Comparison of ENCODE assay signal across 19 cellular contexts in the genomic region with DNA sequence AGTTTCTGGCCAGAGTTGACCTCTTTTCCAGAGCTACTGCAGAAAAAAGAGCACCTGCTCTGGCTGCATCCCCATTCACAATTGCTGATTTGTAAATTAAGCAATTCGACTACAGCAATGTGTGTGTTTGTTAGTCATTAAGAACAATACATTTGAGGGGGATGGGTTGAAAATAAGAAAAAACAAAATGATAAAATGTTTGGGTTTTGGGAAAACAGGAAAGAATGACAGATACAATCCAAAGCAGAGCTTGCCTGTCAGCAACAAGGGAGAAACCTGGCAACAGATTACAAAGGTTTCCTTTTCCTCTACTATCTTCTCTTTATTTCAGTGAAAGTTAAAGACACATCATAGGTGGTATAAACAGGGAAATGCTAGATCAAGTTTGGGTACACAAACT.
DNase-seq lines count a peak whose midpoint lies in the region; ATAC-seq and TF ChIP-seq lines count a peak whose summit lies in the region.
"Had no signal": no experiment of that assay in that cellular context is flagged by ENCODE, and none has a peak within 500 bp of the region (broad histone marks: within the 10 kb centered on the region; RNA-seq: fewer than 3 reads in every experiment).

No MANE protein-coding gene starts in this region.

- WGBS in spleen, 5 donors = 47 to 78% (median 63%) methylated on average over 1 of the region's 1 CpG

- no peak overlapping the region for H3K4me3 ChIP-seq in CD4-positive, CD25-positive, alpha-beta regulatory T cell (ENCODE audit: low read depth, low read length)
- H3K4me3 ChIP-seq in HL-60 (replicated peaks; ENCODE audit: insufficient read depth, low read length) = no peak overlapping the region
- no peak overlapping the region for H3K4me3 ChIP-seq in spleen
- H3K4me3 ChIP-seq: GM23248, SJSA1 had no signal

- ATAC-seq in CD4-positive, CD25-positive, alpha-beta regulatory T cell (ENCODE audit: low read depth in 2 of 2) = no peak
- ATAC-seq: HCT116 had no signal

- peaks cover 32% of the 10 kb centered on the region for H3K36me3 Mint-ChIP-seq in CD4-positive, CD25-positive, alpha-beta regulatory T cell

- no peaks in the 10 kb centered on the region for H3K9me3 Mint-ChIP-seq in CD4-positive, CD25-positive, alpha-beta regulatory T cell

- no peak overlapping the region for H3K27ac ChIP-seq in CD4-positive, CD25-positive, alpha-beta regulatory T cell (ENCODE audit: insufficient read depth, low read length, poor library complexity, severe bottlenecking)
- H3K27ac ChIP-seq in HL-60 (replicated peaks) (peak overlapping the region; percentile 8; the same call in 1 of the 2 replicates), spleen (peak overlapping the region in 7 of 8 donors; percentile 31 to 88 (median 47))
- H3K27ac ChIP-seq: C4-2B, GM23248, SJSA1 had no signal

- intact Hi-C loops in spleen (cut with DNase I; ENCODE audit: low total_unique reads) = no loop called here

- DNase-seq in CD4-positive, CD25-positive, alpha-beta regulatory T cell = no peak
- DNase-seq in HL-60 (ENCODE audit: low read depth in 1 of 2, low spot score in 1 of 2) (no peak), dermis microvascular lymphatic vessel endothelial cell (ENCODE audit: low read depth in 2 of 2) (peak; percentile 47 to 54), spleen (no peak), SK-N-DZ (ENCODE audit: low spot score) (no peak), DMS 273 (lab: John Stamatoyannopoulos, UW; ENCODE audit: unreplicated experiment) (no peak)
- no peak for DNase-seq in stimulated activated CD4-positive, alpha-beta T cell treated with anti-CD3 and anti-CD28 coated beads, Interleukin-4, amount 100 ng/mL, for 4 hours
- DNase-seq: ACHN, DMS 273 treated with DMSO at 0.1 percent for 48 hours, GDM1, GM23248, KG1, NCI-H1105 treated with DMSO at 0.1 percent for 48 hours, NCI-H1694, NCI-H226, NCI-H524 had no signal

- H3K27ac Mint-ChIP-seq in CD4-positive, CD25-positive, alpha-beta regulatory T cell = peak overlapping the region in 2 of 3 donors; percentile 13 to 48

- no peak for TF ChIP-seq CTCF in HL-60 (IDR thresholded peaks at IDR 0.05; ENCODE audit: insufficient read depth, low read length)
- TF ChIP-seq CTCF in spleen (IDR thresholded peaks at IDR 0.05 in 8 of 11, conservative IDR thresholded peaks at IDR 0.05 in 3 of 11) = no peak

- peaks cover 9 to 18% (median 10%) of the 10 kb centered on the region in 4 donors for H3K4me1 Mint-ChIP-seq in CD4-positive, CD25-positive, alpha-beta regulatory T cell

- no peaks in the 10 kb centered on the region for H3K27me3 ChIP-seq in CD4-positive, CD25-positive, alpha-beta regulatory T cell (ENCODE audit: control insufficient read depth, insufficient read depth, low read length)
- H3K27me3 ChIP-seq in HL-60 (ENCODE audit: insufficient read depth, poor library complexity, severe bottlenecking) (no peaks in the 10 kb centered on the region), spleen (replicated peaks in 1 of 7) (no peaks in the 10 kb centered on the region)
- H3K27me3 ChIP-seq: SJSA1 had no signal

- no peaks in the 10 kb centered on the region for H3K27me3 Mint-ChIP-seq in CD4-positive, CD25-positive, alpha-beta regulatory T cell

- H3K36me3 ChIP-seq in CD4-positive, CD25-positive, alpha-beta regulatory T cell (ENCODE audit: control insufficient read depth, insufficient read depth, low read length) = peaks cover 37% of the 10 kb centered on the region
- peaks cover 0 to 97% (median 47%) of the 10 kb centered on the region in 6 donors for H3K36me3 ChIP-seq in spleen

- H3K9me3 ChIP-seq in CD4-positive, CD25-positive, alpha-beta regulatory T cell (ENCODE audit: control insufficient read depth in 2 of 2, low read length in 2 of 2) = no peaks in the 10 kb centered on the region
- peaks cover 0 to 11% (median 3%) of the 10 kb centered on the region in 8 donors for H3K9me3 ChIP-seq in spleen
- H3K9me3 ChIP-seq: SJSA1 had no signal

- no peak for TF ChIP-seq POLR2A in spleen (IDR thresholded peaks at IDR 0.05)

- no peaks in the 10 kb centered on the region for H3K4me1 ChIP-seq in CD4-positive, CD25-positive, alpha-beta regulatory T cell (ENCODE audit: control insufficient read depth, insufficient read depth, low read length, poor library complexity, severe bottlenecking)
- H3K4me1 ChIP-seq in spleen = peaks cover 0 to 74% (median 34%) of the 10 kb centered on the region in 6 donors
- H3K4me1 ChIP-seq: SJSA1 had no signal

- no peak overlapping the region for H3K4me3 Mint-ChIP-seq in CD4-positive, CD25-positive, alpha-beta regulatory T cell

Comparison
In these comparisons a context has a peak if more than half of its experiments do, and no peak if none do; other contexts are left out.
1. DNase-seq: peak in dermis microvascular lymphatic vessel endothelial cell (2 of 2); none in CD4-positive, CD25-positive, alpha-beta regulatory T cell (0 of 3), HL-60 (0 of 2), spleen (single experiment), stimulated activated CD4-positive, alpha-beta T cell treated with anti-CD3 and anti-CD28 coated beads, Interleukin-4, amount 100 ng/mL, for 4 hours (0 of 2), SK-N-DZ (single experiment) and DMS 273 (single experiment).